Comparison of ENCODE assay signal across 8 cellular contexts in genomic region chr1:200670215-200671118, GRCh38. TPM values are rescaled to one million over a fixed set of nuclear protein-coding genes. Genes with fewer than 3 reads are reported as not detected.
A peak's percentile ranks its signal among the peaks of the same experiment; 100 is the strongest.
DNase-seq lines count a peak whose midpoint lies in the region; FAIRE-seq and TF ChIP-seq lines count a peak whose summit lies in the region.

No MANE protein-coding gene starts in this region.

- H3K27ac ChIP-seq in epithelial cell of prostate (peak overlapping the region; percentile 99), uterus (peak overlapping the region; percentile 95 to 99)

- no peak for TF ChIP-seq CTCF in NB4 (IDR thresholded peaks at IDR 0.05; ENCODE audit: low read depth, low read length)
- TF ChIP-seq CTCF in uterus (IDR thresholded peaks at IDR 0.05): no peak

- H3K27me3 ChIP-seq in mucosa of stomach (ENCODE audit: control insufficient read depth, insufficient read depth, low read length) (no peaks in the 10 kb centered on the region), uterus (no peaks in the 10 kb centered on the region)

- intact Hi-C loops in activated CD4-positive, alpha-beta T cell treated with anti-CD3 and anti-CD28 coated beads, Interleukin-2, amount 10 ng/mL, durations not matched to agents 24 days and 14 days (cut with micrococcal nuclease): loop anchor here (1.0 to 5.0 kb wide), 2 partner anchors 50 to 217 kb away; partner anchors contain the start of gene KIF14
- intact Hi-C loops in uterus (cut with DNase I; ENCODE audit: low total_unique reads): loop anchor here (10.0 kb wide), 1 partner anchor 74 kb away; no protein-coding TSS in a partner anchor

- H3K36me3 ChIP-seq in mucosa of stomach (ENCODE audit: control insufficient read depth, insufficient read depth, low read length) (no peaks in the 10 kb centered on the region), uterus (no peaks in the 10 kb centered on the region)

- TF ChIP-seq POLR2A in H54 (IDR thresholded peaks at IDR 0.05; ENCODE audit: low read depth, low read length) (no peak), NB4 (IDR thresholded peaks at IDR 0.05; ENCODE audit: extremely low read depth, insufficient read length) (no peak), uterus (IDR thresholded peaks at IDR 0.05) (no peak)

- H3K4me1 ChIP-seq in mucosa of stomach (ENCODE audit: control insufficient read depth, insufficient read depth, low read length) (peaks cover 8% of the 10 kb centered on the region), uterus (no peaks in the 10 kb centered on the region)

- peak overlapping the region; percentile 97 for H3K4me3 Mint-ChIP-seq in activated CD4-positive, alpha-beta T cell treated with anti-CD3 and anti-CD28 coated beads, Interleukin-2, amount 10 ng/mL, durations not matched to agents 24 days and 14 days

- H3K36me3 Mint-ChIP-seq in activated CD4-positive, alpha-beta T cell treated with anti-CD3 and anti-CD28 coated beads, Interleukin-2, amount 10 ng/mL, durations not matched to agents 24 days and 14 days (ENCODE audit: low read depth): peaks cover 6% of the 10 kb centered on the region

- H3K9ac ChIP-seq in mucosa of stomach (ENCODE audit: low read length): peak overlapping the region; percentile 90

- DNase-seq in activated CD4-positive, alpha-beta T cell treated with anti-CD3 and anti-CD28 coated beads, Interleukin-2, amount 10 ng/mL, durations not matched to agents 24 days and 14 days: no peak
- DNase-seq in activated CD4-positive, alpha-beta T cell treated with anti-CD3 and anti-CD28 coated beads for 1 hour: no peak
- DNase-seq in H54 (ENCODE audit: insufficient read length, low spot score): peak; percentile 45
- peak; percentile 84 for DNase-seq in NB4 (ENCODE audit: low read depth)
- peak; percentile 82 for DNase-seq in SW480 (ENCODE audit: low spot score)
- DNase-seq in epithelial cell of prostate (ENCODE audit: low read depth, low spot score): peak; percentile 34
- DNase-seq in uterus: no peak

- H3K4me1 Mint-ChIP-seq in activated CD4-positive, alpha-beta T cell treated with anti-CD3 and anti-CD28 coated beads, Interleukin-2, amount 10 ng/mL, durations not matched to agents 24 days and 14 days: peaks cover 33% of the 10 kb centered on the region

- no peaks in the 10 kb centered on the region for H3K9me3 Mint-ChIP-seq in activated CD4-positive, alpha-beta T cell treated with anti-CD3 and anti-CD28 coated beads, Interleukin-2, amount 10 ng/mL, durations not matched to agents 24 days and 14 days

- no peaks in the 10 kb centered on the region for H3K27me3 Mint-ChIP-seq in activated CD4-positive, alpha-beta T cell treated with anti-CD3 and anti-CD28 coated beads, Interleukin-2, amount 10 ng/mL, durations not matched to agents 24 days and 14 days

- peak; percentile 6 for FAIRE-seq in H54 (lab: Jason Lieb, UNC)

- no peaks in the 10 kb centered on the region for H3K9me3 ChIP-seq in mucosa of stomach (ENCODE audit: control insufficient read depth, low read length)
- H3K9me3 ChIP-seq in uterus: no peaks in the 10 kb centered on the region

- peak overlapping the region; percentile 97 for H3K27ac Mint-ChIP-seq in activated CD4-positive, alpha-beta T cell treated with anti-CD3 and anti-CD28 coated beads, Interleukin-2, amount 10 ng/mL, durations not matched to agents 24 days and 14 days

- peak overlapping the region; percentile 77 for H3K4me3 ChIP-seq in NB4 (ENCODE audit: low read depth, low read length)
- peak overlapping the region; percentile 72 for H3K4me3 ChIP-seq in mucosa of stomach (ENCODE audit: low read length)
- H3K4me3 ChIP-seq in uterus: peak overlapping the region; percentile 47 to 80

RNA-seq across cellular contexts. Expression of gene DDX59, which starts 0.8 kb away (rescaled TPM):
- 14.0 and 14.3 TPM in 2 replicates for total RNA-seq in activated CD4-positive, alpha-beta T cell treated with anti-CD3 and anti-CD28 coated beads, Interleukin-2, amount 10 ng/mL, durations not matched to agents 24 days and 14 days
- 10 to 100 TPM in 3 of 4 donors, 1 to 10 TPM in 1; 8.2 to 30.5 (median 22.0) TPM for total RNA-seq in uterus

RNA-seq across cellular contexts. Expression of gene KIF14, which starts 49.9 kb away (rescaled TPM):
- 11.5 and 11.6 TPM in 2 replicates for total RNA-seq in activated CD4-positive, alpha-beta T cell treated with anti-CD3 and anti-CD28 coated beads, Interleukin-2, amount 10 ng/mL, durations not matched to agents 24 days and 14 days
- total RNA-seq in uterus: 1 to 10 TPM in 1 of 4 donors, under 1 TPM in 2, not detected in 1; under 0.01 to 9.2 (median 0.15) TPM

Comparison
In these comparisons a context has a peak if more than half of its experiments do, and no peak if none do; other contexts are left out.
1. DNase-seq: peak in H54 (single experiment), NB4 (single experiment), SW480 (single experiment) and epithelial cell of prostate (single experiment); none in activated CD4-positive, alpha-beta T cell treated with anti-CD3 and anti-CD28 coated beads, Interleukin-2, amount 10 ng/mL, durations not matched to agents 24 days and 14 days (single experiment), activated CD4-positive, alpha-beta T cell treated with anti-CD3 and anti-CD28 coated beads for 1 hour (single experiment) and uterus (0 of 2).
2. Peak in every context shown above with its lines, with median percentiles within 50 percentile points of each other: H3K4me3 ChIP-seq.